In the genomic region with DNA sequence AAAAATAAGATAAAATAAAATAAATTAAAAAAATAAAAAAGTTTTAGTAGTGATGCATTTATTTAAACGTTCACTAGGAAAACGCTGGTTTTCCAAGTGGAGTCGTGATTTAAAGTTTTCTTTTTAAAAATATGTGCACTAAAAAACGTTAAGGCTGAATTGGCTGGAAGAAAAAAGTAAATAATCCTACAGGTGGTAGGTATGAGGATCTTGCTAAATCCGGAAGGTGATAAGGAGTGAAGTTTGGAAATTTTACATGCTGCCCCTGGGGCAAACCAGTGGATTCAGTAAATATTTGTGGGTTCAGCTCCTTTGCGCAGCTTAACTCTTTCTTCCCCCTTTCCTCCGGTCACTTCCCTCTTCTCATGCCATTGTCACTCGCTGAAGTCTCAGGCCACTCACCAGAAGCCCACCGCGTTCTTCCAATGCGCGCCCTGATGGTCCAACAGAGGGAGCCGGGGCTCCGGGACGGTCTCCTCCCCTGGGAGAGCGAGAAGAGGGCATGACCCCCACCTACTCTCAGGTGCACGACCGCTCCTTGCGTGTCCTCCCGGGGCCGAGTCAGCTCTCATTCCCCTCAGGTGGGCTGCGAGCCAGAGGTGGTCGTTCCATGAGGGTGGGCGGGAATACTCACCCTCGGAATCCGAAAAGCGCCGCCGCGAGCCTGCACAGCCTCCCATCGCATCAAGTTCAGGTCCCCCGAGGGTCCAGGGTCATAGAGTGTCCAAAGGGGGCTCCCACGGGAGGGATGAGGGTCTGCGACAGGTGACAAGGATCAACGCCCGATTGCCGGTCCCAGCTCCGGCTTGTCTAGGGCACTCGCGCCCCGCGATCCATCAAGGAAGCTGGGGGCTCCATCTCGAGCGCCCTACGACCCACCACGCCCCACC, we compare ENCODE assay signal across 2 cellular contexts.
TF ChIP-seq lines count a peak whose summit lies in the region.

No MANE protein-coding gene starts in this region.

TF ChIP-seq in HCT116, 20 proteins besides CTCF, POLR2A, EP300 and RAD21:
- TF ChIP-seq TCF7L2 (IDR thresholded peaks at IDR 0.05; ENCODE audit: borderline replicate concordance, extremely low read depth, insufficient read depth, insufficient read length): no peak
- TF ChIP-seq CBX3 (IDR thresholded peaks at IDR 0.05; ENCODE audit: low read depth): no peak
- TF ChIP-seq, protein P1, sequence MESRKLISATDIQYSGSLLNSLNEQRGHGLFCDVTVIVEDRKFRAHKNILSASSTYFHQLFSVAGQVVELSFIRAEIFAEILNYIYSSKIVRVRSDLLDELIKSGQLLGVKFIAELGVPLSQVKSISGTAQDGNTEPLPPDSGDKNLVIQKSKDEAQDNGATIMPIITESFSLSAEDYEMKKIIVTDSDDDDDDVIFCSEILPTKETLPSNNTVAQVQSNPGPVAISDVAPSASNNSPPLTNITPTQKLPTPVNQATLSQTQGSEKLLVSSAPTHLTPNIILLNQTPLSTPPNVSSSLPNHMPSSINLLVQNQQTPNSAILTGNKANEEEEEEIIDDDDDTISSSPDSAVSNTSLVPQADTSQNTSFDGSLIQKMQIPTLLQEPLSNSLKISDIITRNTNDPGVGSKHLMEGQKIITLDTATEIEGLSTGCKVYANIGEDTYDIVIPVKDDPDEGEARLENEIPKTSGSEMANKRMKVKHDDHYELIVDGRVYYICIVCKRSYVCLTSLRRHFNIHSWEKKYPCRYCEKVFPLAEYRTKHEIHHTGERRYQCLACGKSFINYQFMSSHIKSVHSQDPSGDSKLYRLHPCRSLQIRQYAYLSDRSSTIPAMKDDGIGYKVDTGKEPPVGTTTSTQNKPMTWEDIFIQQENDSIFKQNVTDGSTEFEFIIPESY (IDR thresholded peaks at IDR 0.05; ENCODE audit: extremely low read depth, insufficient replicate concordance, low read length): no peak
- no peak for TF ChIP-seq ZNF274 (IDR thresholded peaks at IDR 0.05; ENCODE audit: low read depth, low read length)
- no peak for TF ChIP-seq SIN3A (IDR thresholded peaks at IDR 0.05; ENCODE audit: low read depth)
- no peak for TF ChIP-seq SP1 (IDR thresholded peaks at IDR 0.05; ENCODE audit: low read depth)
- TF ChIP-seq YY1 (IDR thresholded peaks at IDR 0.05; ENCODE audit: extremely low read depth, insufficient replicate concordance, low read depth, low read length): no peak
- no peak for TF ChIP-seq SRF (IDR thresholded peaks at IDR 0.05; ENCODE audit: low read depth)
- no peak for TF ChIP-seq EZH2 (IDR thresholded peaks at IDR 0.05)
- TF ChIP-seq POLR2AphosphoS5 (IDR thresholded peaks at IDR 0.05; ENCODE audit: low read depth, low read length): no peak
- no peak for TF ChIP-seq EGR1 (IDR thresholded peaks at IDR 0.05; ENCODE audit: low read depth)
- TF ChIP-seq, protein P2, sequence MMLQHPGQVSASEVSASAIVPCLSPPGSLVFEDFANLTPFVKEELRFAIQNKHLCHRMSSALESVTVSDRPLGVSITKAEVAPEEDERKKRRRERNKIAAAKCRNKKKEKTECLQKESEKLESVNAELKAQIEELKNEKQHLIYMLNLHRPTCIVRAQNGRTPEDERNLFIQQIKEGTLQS (IDR thresholded peaks at IDR 0.05): no peak
- TF ChIP-seq JUND (IDR thresholded peaks at IDR 0.05): no peak
- no peak for TF ChIP-seq EZH2phosphoT487 (IDR thresholded peaks at IDR 0.05; ENCODE audit: borderline replicate concordance)
- no peak for TF ChIP-seq CEBPB (IDR thresholded peaks at IDR 0.05; ENCODE audit: low read depth)
- TF ChIP-seq FOSL1 (IDR thresholded peaks at IDR 0.05; ENCODE audit: low read depth): no peak
- TF ChIP-seq, protein P3, sequence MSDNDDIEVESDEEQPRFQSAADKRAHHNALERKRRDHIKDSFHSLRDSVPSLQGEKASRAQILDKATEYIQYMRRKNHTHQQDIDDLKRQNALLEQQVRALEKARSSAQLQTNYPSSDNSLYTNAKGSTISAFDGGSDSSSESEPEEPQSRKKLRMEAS (IDR thresholded peaks at IDR 0.05): no peak

TF ChIP-seq in K562, 482 proteins besides CTCF, POLR2A, EP300 and RAD21 (continues in another document):
- TF ChIP-seq, protein P4, sequence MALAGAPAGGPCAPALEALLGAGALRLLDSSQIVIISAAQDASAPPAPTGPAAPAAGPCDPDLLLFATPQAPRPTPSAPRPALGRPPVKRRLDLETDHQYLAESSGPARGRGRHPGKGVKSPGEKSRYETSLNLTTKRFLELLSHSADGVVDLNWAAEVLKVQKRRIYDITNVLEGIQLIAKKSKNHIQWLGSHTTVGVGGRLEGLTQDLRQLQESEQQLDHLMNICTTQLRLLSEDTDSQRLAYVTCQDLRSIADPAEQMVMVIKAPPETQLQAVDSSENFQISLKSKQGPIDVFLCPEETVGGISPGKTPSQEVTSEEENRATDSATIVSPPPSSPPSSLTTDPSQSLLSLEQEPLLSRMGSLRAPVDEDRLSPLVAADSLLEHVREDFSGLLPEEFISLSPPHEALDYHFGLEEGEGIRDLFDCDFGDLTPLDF (CRISPR knock-in tag; IDR thresholded peaks at IDR 0.05): no peak
- TF ChIP-seq, protein P5, sequence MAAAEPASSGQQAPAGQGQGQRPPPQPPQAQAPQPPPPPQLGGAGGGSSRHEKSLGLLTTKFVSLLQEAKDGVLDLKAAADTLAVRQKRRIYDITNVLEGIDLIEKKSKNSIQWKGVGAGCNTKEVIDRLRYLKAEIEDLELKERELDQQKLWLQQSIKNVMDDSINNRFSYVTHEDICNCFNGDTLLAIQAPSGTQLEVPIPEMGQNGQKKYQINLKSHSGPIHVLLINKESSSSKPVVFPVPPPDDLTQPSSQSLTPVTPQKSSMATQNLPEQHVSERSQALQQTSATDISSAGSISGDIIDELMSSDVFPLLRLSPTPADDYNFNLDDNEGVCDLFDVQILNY (CRISPR knock-in tag; IDR thresholded peaks at IDR 0.05): no peak
- TF ChIP-seq ZBTB7A (IDR thresholded peaks at IDR 0.05; ENCODE audit: borderline replicate concordance, control insufficient read depth, low read depth, low read length) (peak; percentile 97), SAFB2 (IDR thresholded peaks at IDR 0.05; ENCODE audit: borderline replicate concordance, low read depth, low read length, severe bottlenecking) (no peak), CTBP1 (IDR thresholded peaks at IDR 0.05; ENCODE audit: borderline replicate concordance) (peak; percentile 58; the same call in 1 of the 2 replicates), MIER1 (IDR thresholded peaks at IDR 0.05; ENCODE audit: low read depth) (no peak), CCAR2 (IDR thresholded peaks at IDR 0.05; ENCODE audit: low read depth, low read length) (no peak), HCFC1 (IDR thresholded peaks at IDR 0.05; ENCODE audit: low read depth, low read length) (peak; percentile 45), ZNF561 (CRISPR knock-in tag; conservative IDR thresholded peaks at IDR 0.05) (no peak), EP400 (IDR thresholded peaks at IDR 0.05) (peak; percentile 6; the same call in 1 of the 2 replicates), CBX3 (IDR thresholded peaks at IDR 0.05; ENCODE audit: borderline replicate concordance in 1 of 2, low read length in 2 of 2) (0 out of 3 replicates have a peak, but pooled peaks of 1 of the 2 experiments have one; percentile 1), ZNF12 (CRISPR knock-in tag; IDR thresholded peaks at IDR 0.05) (0 out of 2 replicates have a peak, but pooled peaks have one; percentile 78), MYC (IDR thresholded peaks at IDR 0.05; ENCODE audit: low read depth, low read length) (peak; percentile 70), MYC (CRISPR knock-in tag; IDR thresholded peaks at IDR 0.05; ENCODE audit: borderline replicate concordance, low read depth) (no peak), GATAD2B (IDR thresholded peaks at IDR 0.05; ENCODE audit: borderline replicate concordance) (0 out of 2 replicates have a peak, but pooled peaks have one; percentile 60), ZNF282 (CRISPR knock-in tag; IDR thresholded peaks at IDR 0.05) (no peak), GATAD2A (IDR thresholded peaks at IDR 0.05) (peak; percentile 22; the same call in 1 of the 2 replicates), ZNF263 (CRISPR knock-in tag; IDR thresholded peaks at IDR 0.05; ENCODE audit: borderline replicate concordance) (0 out of 2 replicates have a peak, but pooled peaks have one; percentile 14), HSF4 (CRISPR knock-in tag; IDR thresholded peaks at IDR 0.05; ENCODE audit: borderline replicate concordance) (no peak), CBFB (CRISPR knock-in tag; IDR thresholded peaks at IDR 0.05) (peak; percentile 70; the same call in 1 of the 2 replicates)
- TF ChIP-seq, protein P6, sequence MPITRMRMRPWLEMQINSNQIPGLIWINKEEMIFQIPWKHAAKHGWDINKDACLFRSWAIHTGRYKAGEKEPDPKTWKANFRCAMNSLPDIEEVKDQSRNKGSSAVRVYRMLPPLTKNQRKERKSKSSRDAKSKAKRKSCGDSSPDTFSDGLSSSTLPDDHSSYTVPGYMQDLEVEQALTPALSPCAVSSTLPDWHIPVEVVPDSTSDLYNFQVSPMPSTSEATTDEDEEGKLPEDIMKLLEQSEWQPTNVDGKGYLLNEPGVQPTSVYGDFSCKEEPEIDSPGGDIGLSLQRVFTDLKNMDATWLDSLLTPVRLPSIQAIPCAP (CRISPR knock-in tag; IDR thresholded peaks at IDR 0.05; ENCODE audit: borderline replicate concordance): no peak
- TF ChIP-seq, protein P7, sequence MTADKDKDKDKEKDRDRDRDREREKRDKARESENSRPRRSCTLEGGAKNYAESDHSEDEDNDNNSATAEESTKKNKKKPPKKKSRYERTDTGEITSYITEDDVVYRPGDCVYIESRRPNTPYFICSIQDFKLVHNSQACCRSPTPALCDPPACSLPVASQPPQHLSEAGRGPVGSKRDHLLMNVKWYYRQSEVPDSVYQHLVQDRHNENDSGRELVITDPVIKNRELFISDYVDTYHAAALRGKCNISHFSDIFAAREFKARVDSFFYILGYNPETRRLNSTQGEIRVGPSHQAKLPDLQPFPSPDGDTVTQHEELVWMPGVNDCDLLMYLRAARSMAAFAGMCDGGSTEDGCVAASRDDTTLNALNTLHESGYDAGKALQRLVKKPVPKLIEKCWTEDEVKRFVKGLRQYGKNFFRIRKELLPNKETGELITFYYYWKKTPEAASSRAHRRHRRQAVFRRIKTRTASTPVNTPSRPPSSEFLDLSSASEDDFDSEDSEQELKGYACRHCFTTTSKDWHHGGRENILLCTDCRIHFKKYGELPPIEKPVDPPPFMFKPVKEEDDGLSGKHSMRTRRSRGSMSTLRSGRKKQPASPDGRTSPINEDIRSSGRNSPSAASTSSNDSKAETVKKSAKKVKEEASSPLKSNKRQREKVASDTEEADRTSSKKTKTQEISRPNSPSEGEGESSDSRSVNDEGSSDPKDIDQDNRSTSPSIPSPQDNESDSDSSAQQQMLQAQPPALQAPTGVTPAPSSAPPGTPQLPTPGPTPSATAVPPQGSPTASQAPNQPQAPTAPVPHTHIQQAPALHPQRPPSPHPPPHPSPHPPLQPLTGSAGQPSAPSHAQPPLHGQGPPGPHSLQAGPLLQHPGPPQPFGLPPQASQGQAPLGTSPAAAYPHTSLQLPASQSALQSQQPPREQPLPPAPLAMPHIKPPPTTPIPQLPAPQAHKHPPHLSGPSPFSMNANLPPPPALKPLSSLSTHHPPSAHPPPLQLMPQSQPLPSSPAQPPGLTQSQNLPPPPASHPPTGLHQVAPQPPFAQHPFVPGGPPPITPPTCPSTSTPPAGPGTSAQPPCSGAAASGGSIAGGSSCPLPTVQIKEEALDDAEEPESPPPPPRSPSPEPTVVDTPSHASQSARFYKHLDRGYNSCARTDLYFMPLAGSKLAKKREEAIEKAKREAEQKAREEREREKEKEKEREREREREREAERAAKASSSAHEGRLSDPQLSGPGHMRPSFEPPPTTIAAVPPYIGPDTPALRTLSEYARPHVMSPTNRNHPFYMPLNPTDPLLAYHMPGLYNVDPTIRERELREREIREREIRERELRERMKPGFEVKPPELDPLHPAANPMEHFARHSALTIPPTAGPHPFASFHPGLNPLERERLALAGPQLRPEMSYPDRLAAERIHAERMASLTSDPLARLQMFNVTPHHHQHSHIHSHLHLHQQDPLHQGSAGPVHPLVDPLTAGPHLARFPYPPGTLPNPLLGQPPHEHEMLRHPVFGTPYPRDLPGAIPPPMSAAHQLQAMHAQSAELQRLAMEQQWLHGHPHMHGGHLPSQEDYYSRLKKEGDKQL (CRISPR knock-in tag; IDR thresholded peaks at IDR 0.05; ENCODE audit: borderline replicate concordance): no peak
- TF ChIP-seq, protein P1 (CRISPR knock-in tag; IDR thresholded peaks at IDR 0.05): no peak
- TF ChIP-seq, protein P8, sequence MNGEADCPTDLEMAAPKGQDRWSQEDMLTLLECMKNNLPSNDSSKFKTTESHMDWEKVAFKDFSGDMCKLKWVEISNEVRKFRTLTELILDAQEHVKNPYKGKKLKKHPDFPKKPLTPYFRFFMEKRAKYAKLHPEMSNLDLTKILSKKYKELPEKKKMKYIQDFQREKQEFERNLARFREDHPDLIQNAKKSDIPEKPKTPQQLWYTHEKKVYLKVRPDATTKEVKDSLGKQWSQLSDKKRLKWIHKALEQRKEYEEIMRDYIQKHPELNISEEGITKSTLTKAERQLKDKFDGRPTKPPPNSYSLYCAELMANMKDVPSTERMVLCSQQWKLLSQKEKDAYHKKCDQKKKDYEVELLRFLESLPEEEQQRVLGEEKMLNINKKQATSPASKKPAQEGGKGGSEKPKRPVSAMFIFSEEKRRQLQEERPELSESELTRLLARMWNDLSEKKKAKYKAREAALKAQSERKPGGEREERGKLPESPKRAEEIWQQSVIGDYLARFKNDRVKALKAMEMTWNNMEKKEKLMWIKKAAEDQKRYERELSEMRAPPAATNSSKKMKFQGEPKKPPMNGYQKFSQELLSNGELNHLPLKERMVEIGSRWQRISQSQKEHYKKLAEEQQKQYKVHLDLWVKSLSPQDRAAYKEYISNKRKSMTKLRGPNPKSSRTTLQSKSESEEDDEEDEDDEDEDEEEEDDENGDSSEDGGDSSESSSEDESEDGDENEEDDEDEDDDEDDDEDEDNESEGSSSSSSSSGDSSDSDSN (IDR thresholded peaks at IDR 0.05; ENCODE audit: borderline replicate concordance in 1 of 2, low read depth in 2 of 2, low read length in 2 of 2): peak in 1 of 2 experiments; percentile 41; a peak in 1 of 4 replicates
- TF ChIP-seq, protein P9, sequence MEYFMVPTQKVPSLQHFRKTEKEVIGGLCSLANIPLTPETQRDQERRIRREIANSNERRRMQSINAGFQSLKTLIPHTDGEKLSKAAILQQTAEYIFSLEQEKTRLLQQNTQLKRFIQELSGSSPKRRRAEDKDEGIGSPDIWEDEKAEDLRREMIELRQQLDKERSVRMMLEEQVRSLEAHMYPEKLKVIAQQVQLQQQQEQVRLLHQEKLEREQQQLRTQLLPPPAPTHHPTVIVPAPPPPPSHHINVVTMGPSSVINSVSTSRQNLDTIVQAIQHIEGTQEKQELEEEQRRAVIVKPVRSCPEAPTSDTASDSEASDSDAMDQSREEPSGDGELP (CRISPR knock-in tag; IDR thresholded peaks at IDR 0.05; ENCODE audit: borderline replicate concordance): no peak
- TF ChIP-seq, protein P10, sequence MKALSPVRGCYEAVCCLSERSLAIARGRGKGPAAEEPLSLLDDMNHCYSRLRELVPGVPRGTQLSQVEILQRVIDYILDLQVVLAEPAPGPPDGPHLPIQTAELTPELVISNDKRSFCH (CRISPR knock-in tag; IDR thresholded peaks at IDR 0.05): no peak
- TF ChIP-seq, protein P10 (tag; IDR thresholded peaks at IDR 0.05): 0 out of 2 replicates have a peak, but pooled peaks have one; percentile 13
